In genomic region chr1:115127539-115127938, GRCh38 we compare ENCODE assay signal across 2 cellular contexts.
TF ChIP-seq lines count a peak whose summit lies in the region.

No MANE protein-coding gene starts in this region.

TF ChIP-seq in HepG2, 621 proteins besides CTCF, POLR2A, EP300 and RAD21:
- TF ChIP-seq ZNF768 (CRISPR knock-in tag; IDR thresholded peaks at IDR 0.05): peak; percentile 81
- TF ChIP-seq ZNF878 (CRISPR knock-in tag; IDR thresholded peaks at IDR 0.05): no peak
- TF ChIP-seq, protein P1, sequence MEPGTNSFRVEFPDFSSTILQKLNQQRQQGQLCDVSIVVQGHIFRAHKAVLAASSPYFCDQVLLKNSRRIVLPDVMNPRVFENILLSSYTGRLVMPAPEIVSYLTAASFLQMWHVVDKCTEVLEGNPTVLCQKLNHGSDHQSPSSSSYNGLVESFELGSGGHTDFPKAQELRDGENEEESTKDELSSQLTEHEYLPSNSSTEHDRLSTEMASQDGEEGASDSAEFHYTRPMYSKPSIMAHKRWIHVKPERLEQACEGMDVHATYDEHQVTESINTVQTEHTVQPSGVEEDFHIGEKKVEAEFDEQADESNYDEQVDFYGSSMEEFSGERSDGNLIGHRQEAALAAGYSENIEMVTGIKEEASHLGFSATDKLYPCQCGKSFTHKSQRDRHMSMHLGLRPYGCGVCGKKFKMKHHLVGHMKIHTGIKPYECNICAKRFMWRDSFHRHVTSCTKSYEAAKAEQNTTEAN (CRISPR knock-in tag; conservative IDR thresholded peaks at IDR 0.05): no peak
TF ChIP-seq in HepG2: peak in this region for 1.

TF ChIP-seq in K562, 482 proteins besides CTCF, POLR2A, EP300 and RAD21:
- TF ChIP-seq CCNT2 (IDR thresholded peaks at IDR 0.05; ENCODE audit: borderline replicate concordance, extremely low read depth, insufficient read length, low read depth, low read length): no peak
- no peak for TF ChIP-seq NCOA6 (IDR thresholded peaks at IDR 0.05)
- no peak for TF ChIP-seq HDGF (IDR thresholded peaks at IDR 0.05)
- 0 out of 2 replicates have a peak, but pooled peaks have one; percentile 26 for TF ChIP-seq BCOR (IDR thresholded peaks at IDR 0.05)
- no peak for TF ChIP-seq FOXP1 (CRISPR knock-in tag; IDR thresholded peaks at IDR 0.05)
- no peak for TF ChIP-seq NKRF (IDR thresholded peaks at IDR 0.05; ENCODE audit: borderline replicate concordance)
- TF ChIP-seq ZFP36 (IDR thresholded peaks at IDR 0.05; ENCODE audit: low read depth, low read length, partially characterized antibody): peak; percentile 72
- no peak for TF ChIP-seq KAT2B (IDR thresholded peaks at IDR 0.05; ENCODE audit: low read depth, low read length)
- TF ChIP-seq POU5F1 (IDR thresholded peaks at IDR 0.05; ENCODE audit: borderline replicate concordance, low read depth, low read length, partially characterized antibody): no peak
- no peak for TF ChIP-seq MIER1 (IDR thresholded peaks at IDR 0.05; ENCODE audit: low read depth)
- no peak for TF ChIP-seq ZNF124 (CRISPR knock-in tag; IDR thresholded peaks at IDR 0.05)
- peak; percentile 63 for TF ChIP-seq RBM25 (IDR thresholded peaks at IDR 0.05; ENCODE audit: low read depth, low read length, severe bottlenecking)
